ENCODE assay signal across 12 cellular contexts in genomic region chr4:86957214-86957613, GRCh38. TPM values are rescaled to one million over a fixed set of nuclear protein-coding genes. Genes with fewer than 3 reads are reported as not detected.
DNase-seq lines count a peak whose midpoint lies in the region; ATAC-seq and TF ChIP-seq lines count a peak whose summit lies in the region.
"Had no signal": no experiment of that assay in that cellular context is flagged by ENCODE, and none has a peak within 500 bp of the region (broad histone marks: within the 10 kb centered on the region; RNA-seq: fewer than 3 reads in every experiment).

No MANE protein-coding gene starts in this region.

- no peaks in the 10 kb centered on the region for H3K27me3 Mint-ChIP-seq in T-helper 2 cell treated with Interferon-gamma antibody and Interleukin-4, amounts not matched to agents 5 μg/mL and 100 μg/mL, for 36 hours (ENCODE audit: low read depth)

- no peaks in the 10 kb centered on the region for H3K27me3 ChIP-seq in brain microvascular endothelial cell (replicated peaks)
- H3K27me3 ChIP-seq in esophagus squamous epithelium: no peaks in the 10 kb centered on the region

- H3K36me3 ChIP-seq in brain microvascular endothelial cell (replicated peaks) (no peaks in the 10 kb centered on the region), esophagus squamous epithelium (peaks cover 0 to 43% (median 0%) of the 10 kb centered on the region in 3 donors)

- in situ Hi-C loops in brain microvascular endothelial cell (cut with HindIII; ENCODE audit: low pct_ligation_motif_present, low sequenced_read_pairs): no loop called here

- intact Hi-C loops in esophagus squamous epithelium (cut with DNase I): no loop called here

- H3K9me3 ChIP-seq in esophagus squamous epithelium: no peaks in the 10 kb centered on the region

- peaks cover 29% of the 10 kb centered on the region for H3K36me3 Mint-ChIP-seq in T-helper 2 cell treated with Interferon-gamma antibody and Interleukin-4, amounts not matched to agents 5 μg/mL and 100 μg/mL, for 36 hours (ENCODE audit: low read depth)

- ATAC-seq in GM19455 (IDR thresholded peaks at IDR 0.05; ENCODE audit: unreplicated experiment): peak; percentile 48
- ATAC-seq in HG03439 (IDR thresholded peaks at IDR 0.05; ENCODE audit: unreplicated experiment): peak; percentile 51

- H3K9me3 Mint-ChIP-seq in T-helper 2 cell treated with Interferon-gamma antibody and Interleukin-4, amounts not matched to agents 5 μg/mL and 100 μg/mL, for 36 hours: no peaks in the 10 kb centered on the region

- no peak overlapping the region for H3K4me3 Mint-ChIP-seq in T-helper 2 cell treated with Interferon-gamma antibody and Interleukin-4, amounts not matched to agents 5 μg/mL and 100 μg/mL, for 36 hours

- H3K27ac ChIP-seq in brain microvascular endothelial cell (no peak overlapping the region), esophagus squamous epithelium (peak overlapping the region in 2 of 4 donors; percentile 30 to 66)

- TF ChIP-seq CTCF in AG10803 (conservative IDR thresholded peaks at IDR 0.05; ENCODE audit: low read length) (no peak), brain microvascular endothelial cell (IDR thresholded peaks at IDR 0.05; ENCODE audit: low read depth, low read length, missing control alignments) (no peak), esophagus squamous epithelium (IDR thresholded peaks at IDR 0.05) (no peak)

- 92 to 100% methylated on average over 1 of the region's 1 CpG for WGBS in esophagus squamous epithelium, 2 donors

- DNase-seq in AG10803 (ENCODE audit: low read depth): peak; percentile 78
- peak; percentile 49 for DNase-seq in brain microvascular endothelial cell
- no peak for DNase-seq in OCI-M2 (lab: John Stamatoyannopoulos, UW; ENCODE audit: unreplicated experiment)
- DNase-seq in esophagus squamous epithelium (lab: John Stamatoyannopoulos, UW): no peak
- DNase-seq in T-helper 2 cell treated with Interferon-gamma antibody and Interleukin-4, amounts not matched to agents 5 μg/mL and 100 μg/mL, for 36 hours (ENCODE audit: low spot score): no peak
- DNase-seq in stimulated activated naive CD4-positive, alpha-beta T cell treated with Interleukin-2 at 50 U/mL for 16 hours (lab: John Stamatoyannopoulos, UW): no peak
- DNase-seq: activated gamma-delta T cell, DMS153, left cardiac atrium, NCI-H1417 treated with DMSO at 0.1 percent for 48 hours had no signal

- H3K4me1 ChIP-seq in esophagus squamous epithelium: peaks cover 6 to 72% (median 40%) of the 10 kb centered on the region in 3 donors

- no peak overlapping the region for H3K4me3 ChIP-seq in AG10803 (ENCODE audit: low read length)
- H3K4me3 ChIP-seq in brain microvascular endothelial cell (ENCODE audit: low read depth, low read length): no peak overlapping the region
- no peak overlapping the region for H3K4me3 ChIP-seq in esophagus squamous epithelium

- no peak overlapping the region for H3K27ac Mint-ChIP-seq in T-helper 2 cell treated with Interferon-gamma antibody and Interleukin-4, amounts not matched to agents 5 μg/mL and 100 μg/mL, for 36 hours

- TF ChIP-seq POLR2A in esophagus squamous epithelium (IDR thresholded peaks at IDR 0.05): no peak

- H3K4me1 Mint-ChIP-seq in T-helper 2 cell treated with Interferon-gamma antibody and Interleukin-4, amounts not matched to agents 5 μg/mL and 100 μg/mL, for 36 hours (ENCODE audit: low read depth): peaks cover 41% of the 10 kb centered on the region

RNA-seq across cellular contexts. Expression of gene AFF1, which starts 22.4 kb away (rescaled TPM):
- 10 to 100 TPM; 22.9 to 47.1 (median 34.0) TPM for total RNA-seq in esophagus squamous epithelium

Comparison
In these comparisons a context has a peak if more than half of its experiments do, and no peak if none do; other contexts are left out.
1. DNase-seq: peak in AG10803 (single experiment) and brain microvascular endothelial cell (single experiment); none in OCI-M2 (single experiment), esophagus squamous epithelium (single experiment), T-helper 2 cell treated with Interferon-gamma antibody and Interleukin-4, amounts not matched to agents 5 μg/mL and 100 μg/mL, for 36 hours (single experiment) and stimulated activated naive CD4-positive, alpha-beta T cell treated with Interleukin-2 at 50 U/mL for 16 hours (single experiment).